Comparison of ENCODE assay signal across 14 cellular contexts in the genomic region with DNA sequence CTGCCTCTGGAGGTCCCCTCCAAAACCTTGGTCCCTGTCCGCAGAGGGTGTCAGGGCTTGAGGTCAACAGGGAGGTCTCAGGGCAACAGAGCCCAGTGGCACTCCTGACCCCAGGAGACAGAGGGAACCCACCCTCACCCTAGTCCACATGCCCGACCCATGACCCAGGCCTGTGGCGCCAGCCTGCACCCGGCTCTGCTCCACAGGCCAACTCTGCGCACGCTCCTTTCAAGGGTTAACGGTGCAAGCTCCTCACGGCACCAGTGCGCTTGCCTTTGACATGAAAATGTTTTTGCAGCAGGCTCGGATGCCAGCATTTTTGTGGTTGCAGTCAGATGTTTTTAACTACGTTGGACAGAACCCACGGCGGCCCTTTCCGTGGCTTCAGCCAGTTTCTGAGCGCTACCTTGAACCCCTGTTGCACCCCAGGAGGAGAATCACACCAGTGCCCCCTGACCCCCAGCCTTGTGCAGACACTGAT.
DNase-seq lines count a peak whose midpoint lies in the region; ATAC-seq and TF ChIP-seq lines count a peak whose summit lies in the region.
"Had no signal": no experiment of that assay in that cellular context is flagged by ENCODE, and none has a peak within 500 bp of the region (broad histone marks: within the 10 kb centered on the region; RNA-seq: fewer than 3 reads in every experiment).

No MANE protein-coding gene starts in this region.

- H3K36me3 Mint-ChIP-seq in activated CD8-positive, alpha-beta T cell treated with anti-CD3 and anti-CD28 coated beads, Interleukin-2, amount 10 ng/mL, durations not matched to agents 7 days and 5 days (ENCODE audit: low read depth): peaks cover 10% of the 10 kb centered on the region

- H3K27ac ChIP-seq in heart right ventricle (no peak overlapping the region), aorta (ENCODE audit: low read depth in 1 of 2, low read length in 2 of 2) (no peak overlapping the region)

- peaks cover 21% of the 10 kb centered on the region for H3K4me1 Mint-ChIP-seq in activated CD8-positive, alpha-beta T cell treated with anti-CD3 and anti-CD28 coated beads, Interleukin-2, amount 10 ng/mL, durations not matched to agents 7 days and 5 days (ENCODE audit: low read depth)

- peaks cover 0 to 28% (median 8%) of the 10 kb centered on the region in 11 donors for H3K9me3 ChIP-seq in heart right ventricle
- no peaks in the 10 kb centered on the region for H3K9me3 ChIP-seq in aorta (ENCODE audit: control insufficient read depth, low read length)

- 83 to 84% methylated on average over 15 of the region's 15 CpGs for WGBS in heart right ventricle, 2 donors
- 34 to 39% methylated on average over 15 of the region's 15 CpGs for WGBS in aorta, 2 donors

- no peak overlapping the region for H3K4me3 Mint-ChIP-seq in activated CD8-positive, alpha-beta T cell treated with anti-CD3 and anti-CD28 coated beads, Interleukin-2, amount 10 ng/mL, durations not matched to agents 7 days and 5 days
- H3K4me3 Mint-ChIP-seq: activated naive CD8-positive, alpha-beta T cell treated with anti-CD3 and anti-CD28 coated beads, Interleukin-2, amount 50 U/mL, for 24 hours had no signal

- intact Hi-C loops in Right ventricle myocardium inferior (cut with DNase I) (no loop called here), heart right ventricle (cut with DNase I) (no loop called here), aorta (cut with DNase I) (no loop called here)

- no peak for ATAC-seq in Right ventricle myocardium inferior
- ATAC-seq in heart right ventricle: no peak
- ATAC-seq in aorta (ENCODE audit: low FRiP score): no peak
- ATAC-seq in HG02970 (IDR thresholded peaks at IDR 0.05; ENCODE audit: low FRiP score, unreplicated experiment): no peak
- no peak for ATAC-seq in activated CD8-positive, alpha-beta T cell treated with anti-CD3 and anti-CD28 coated beads, Interleukin-2, amount 10 ng/mL, durations not matched to agents 7 days and 5 days
- no peak for ATAC-seq in GM18520 (IDR thresholded peaks at IDR 0.05; ENCODE audit: unreplicated experiment)
- ATAC-seq: activated naive CD8-positive, alpha-beta T cell treated with anti-CD3 and anti-CD28 coated beads, Interleukin-2, amount 50 U/mL, for 24 hours; left lobe of liver had no signal

- H3K27me3 Mint-ChIP-seq in activated CD8-positive, alpha-beta T cell treated with anti-CD3 and anti-CD28 coated beads, Interleukin-2, amount 10 ng/mL, durations not matched to agents 7 days and 5 days (ENCODE audit: low read depth): no peaks in the 10 kb centered on the region
- H3K27me3 Mint-ChIP-seq: activated naive CD8-positive, alpha-beta T cell treated with anti-CD3 and anti-CD28 coated beads, Interleukin-2, amount 50 U/mL, for 24 hours had no signal

- no peaks in the 10 kb centered on the region for H3K27me3 ChIP-seq in heart right ventricle
- H3K27me3 ChIP-seq in aorta (ENCODE audit: control insufficient read depth in 1 of 2, insufficient read depth in 2 of 2, low read length in 1 of 2): no peaks in the 10 kb centered on the region

- no peak overlapping the region for H3K27ac Mint-ChIP-seq in activated CD8-positive, alpha-beta T cell treated with anti-CD3 and anti-CD28 coated beads, Interleukin-2, amount 10 ng/mL, durations not matched to agents 7 days and 5 days
- H3K27ac Mint-ChIP-seq: activated naive CD8-positive, alpha-beta T cell treated with anti-CD3 and anti-CD28 coated beads, Interleukin-2, amount 50 U/mL, for 24 hours had no signal

- H3K36me3 ChIP-seq in heart right ventricle (no peaks in the 10 kb centered on the region), aorta (ENCODE audit: control insufficient read depth in 1 of 2, insufficient read depth in 2 of 2, low read length in 1 of 2) (no peaks in the 10 kb centered on the region)

- H3K4me1 ChIP-seq in heart right ventricle (peaks cover 6 to 16% (median 12%) of the 10 kb centered on the region in 9 donors), aorta (ENCODE audit: control insufficient read depth in 1 of 2, insufficient read depth in 2 of 2, low read length in 2 of 2) (no peaks in the 10 kb centered on the region)

- peak; percentile 73 for DNase-seq in Right ventricle myocardium inferior (ENCODE audit: missing footprints)
- no peak for DNase-seq in heart right ventricle
- DNase-seq in epidermal melanocyte (ENCODE audit: insufficient read length, low spot score): peak; percentile 38
- peak; percentile 67 for DNase-seq in myocyte (ENCODE audit: low read depth)
- DNase-seq in aorta: peak; percentile 69 to 73
- no peak for DNase-seq in activated CD8-positive, alpha-beta T cell treated with anti-CD3 and anti-CD28 coated beads, Interleukin-2, amount 10 ng/mL, durations not matched to agents 7 days and 5 days
- DNase-seq: 8988T; activated naive CD8-positive, alpha-beta T cell treated with anti-CD3 and anti-CD28 coated beads, Interleukin-2, amount 50 U/mL, for 24 hours; MV-4-11; NCI-H345; small intestine had no signal

- POLR2A ChIA-PET in activated CD8-positive, alpha-beta T cell treated with anti-CD3 and anti-CD28 coated beads, Interleukin-2, amount 10 ng/mL, durations not matched to agents 7 days and 5 days (lab: Charles Lee): no interaction called here

- peaks cover 20% of the 10 kb centered on the region for H3K9me3 Mint-ChIP-seq in activated CD8-positive, alpha-beta T cell treated with anti-CD3 and anti-CD28 coated beads, Interleukin-2, amount 10 ng/mL, durations not matched to agents 7 days and 5 days (ENCODE audit: insufficient read depth)

- H3K4me3 ChIP-seq in heart right ventricle: no peak overlapping the region
- H3K4me3 ChIP-seq in aorta (ENCODE audit: low read length in 2 of 2): no peak overlapping the region

- CTCF ChIA-PET in activated CD8-positive, alpha-beta T cell treated with anti-CD3 and anti-CD28 coated beads, Interleukin-2, amount 10 ng/mL, durations not matched to agents 7 days and 5 days (lab: Charles Lee): no interaction called here

- no peak for TF ChIP-seq CTCF in heart right ventricle (IDR thresholded peaks at IDR 0.05)

Comparison
In these comparisons a context has a peak if more than half of its experiments do, and no peak if none do; other contexts are left out.
1. DNase-seq: peak in Right ventricle myocardium inferior (single experiment), epidermal melanocyte (single experiment), myocyte (single experiment) and aorta (2 of 2); none in heart right ventricle (0 of 2) and activated CD8-positive, alpha-beta T cell treated with anti-CD3 and anti-CD28 coated beads, Interleukin-2, amount 10 ng/mL, durations not matched to agents 7 days and 5 days (single experiment).